26 cellular contexts compared by ENCODE assay signal in the genomic region with DNA sequence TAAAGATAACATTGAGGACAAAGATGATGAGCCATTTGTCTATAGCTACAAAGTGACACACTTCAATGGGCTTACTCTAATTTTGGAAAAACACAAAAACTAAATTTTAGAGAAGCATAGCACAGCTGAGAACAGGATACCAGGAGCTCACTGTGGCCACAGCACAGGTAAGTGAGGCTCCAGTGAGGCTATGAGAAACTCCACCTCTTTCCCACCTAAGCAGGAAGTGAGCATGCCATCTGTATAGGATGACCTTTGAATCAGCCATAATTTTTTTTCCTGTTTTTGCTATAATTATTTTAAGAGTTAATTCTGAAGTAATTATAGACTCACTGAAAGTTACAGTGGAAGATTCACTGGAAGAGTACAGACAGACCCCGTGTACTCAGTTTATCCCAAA.
"Had no signal": no experiment of that assay in that cellular context is flagged by ENCODE, and none has a peak within 500 bp of the region (broad histone marks: within the 10 kb centered on the region; RNA-seq: fewer than 3 reads in every experiment).

No MANE protein-coding gene starts in this region.

- H3K4me3 Mint-ChIP-seq: naive thymus-derived CD8-positive, alpha-beta T cell; nephron progenitor cell had no signal

- H3K4me1 ChIP-seq: esophagus squamous epithelium, left ventricle myocardium inferior, lower lobe of right lung, psoas muscle, sigmoid colon, stomach, thyroid gland, vagina had no signal

- H3K27me3 ChIP-seq: esophagus squamous epithelium, heart right ventricle, ovary, sigmoid colon, stomach, thyroid gland, vagina had no signal

- H3K27ac Mint-ChIP-seq: nephron progenitor cell had no signal

- H3K4me3 ChIP-seq: coronary artery, esophagus squamous epithelium, heart right ventricle, left ventricle myocardium inferior, lower lobe of right lung, ovary, psoas muscle, sigmoid colon, stomach, thyroid gland, vagina had no signal

- H3K27ac ChIP-seq: coronary artery, esophagus squamous epithelium, heart right ventricle, left ventricle myocardium inferior, lower lobe of right lung, ovary, psoas muscle, sigmoid colon, stomach, thyroid gland, vagina had no signal

- H3K9me3 ChIP-seq: lower lobe of right lung, ovary, psoas muscle, sigmoid colon, thyroid gland, vagina had no signal

- H3K27me3 Mint-ChIP-seq: naive thymus-derived CD8-positive, alpha-beta T cell had no signal

- H3K4me1 Mint-ChIP-seq: nephron progenitor cell had no signal

- DNase-seq: dermis blood vessel endothelial cell; effector memory CD4-positive, alpha-beta T cell; erythroblast; esophagus squamous epithelium; foreskin melanocyte; glutamatergic neuron; heart right ventricle; hippocampal formation; left cardiac atrium; left ventricle myocardium inferior; lower lobe of right lung; naive thymus-derived CD8-positive, alpha-beta T cell; nephron progenitor cell; nucleus accumbens; ovary; posterior cingulate gyrus; psoas muscle; right cardiac atrium; sigmoid colon; stimulated activated CD4-positive, alpha-beta T cell treated with anti-CD3 and anti-CD28 coated beads, Interleukin-4, amount 100 ng/mL, for 4 hours; stimulated activated naive CD4-positive, alpha-beta T cell treated with Interleukin-2 at 50 U/mL for 16 hours; stomach; thyroid gland; trophoblast cell had no signal

- H3K36me3 ChIP-seq: ovary had no signal

- ATAC-seq: heart right ventricle; left cardiac atrium; lower lobe of right lung; naive thymus-derived CD8-positive, alpha-beta T cell; psoas muscle; right cardiac atrium had no signal
